Comparison of ENCODE assay signal across 1 cellular context in the genomic region with DNA sequence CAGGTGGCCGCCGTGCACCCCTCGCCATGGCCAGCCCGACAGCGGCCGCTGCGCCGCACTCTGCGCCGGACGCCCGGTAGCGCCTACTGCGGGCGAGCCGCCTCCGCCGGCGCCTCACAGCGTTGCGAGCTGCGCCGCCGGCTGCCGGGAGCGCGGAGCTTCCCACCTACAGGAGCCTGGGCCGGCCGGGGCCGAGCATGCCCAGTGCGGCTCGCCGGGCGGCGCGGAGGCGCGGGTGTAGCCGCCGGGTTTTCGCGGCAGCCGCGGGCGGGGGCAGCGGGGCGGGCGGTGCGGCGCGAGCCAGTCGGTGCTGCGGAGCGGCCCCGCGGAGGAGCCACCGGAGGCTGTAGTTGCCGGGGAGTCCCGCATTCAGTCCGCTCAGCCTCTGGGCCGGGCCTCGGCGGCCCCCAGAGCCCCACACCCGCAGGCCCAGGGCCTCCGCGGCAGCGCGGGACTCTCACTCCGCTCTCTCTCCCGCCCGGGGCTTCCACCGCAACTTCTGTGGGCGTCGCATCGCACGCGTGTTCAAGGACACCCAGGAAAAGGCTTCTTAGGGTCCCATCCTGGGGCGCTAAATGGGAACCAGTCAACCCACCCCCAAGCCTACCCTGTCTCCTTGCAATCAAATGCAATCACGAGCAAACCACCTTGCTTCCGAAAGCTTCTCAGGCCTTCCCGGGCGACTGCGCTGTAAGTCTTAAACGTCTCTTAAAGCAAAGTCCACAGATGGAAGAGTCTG.
A peak's percentile ranks its signal among the peaks of the same experiment; 100 is the strongest.
TF ChIP-seq lines count a peak whose summit lies in the region.

MFAP3L (minus strand) TSS at position 143 of the 739 bp plus-strand sequence. CDS start 20,518 bp downstream, outside the sequence.

TF ChIP-seq in GM23338, 12 proteins besides CTCF, POLR2A, EP300 and RAD21 (continued from another document):
- TF ChIP-seq REST (IDR thresholded peaks at IDR 0.05; ENCODE audit: unreplicated experiment), result peak; percentile 3
- TF ChIP-seq EZH2phosphoT487 (IDR thresholded peaks at IDR 0.05; ENCODE audit: unreplicated experiment), result no peak
- peak; percentile 51; the same call in 1 of the 2 replicates for TF ChIP-seq POLR2AphosphoS5 (IDR thresholded peaks at IDR 0.05; ENCODE audit: low read depth)
- no peak for TF ChIP-seq ETS1 (IDR thresholded peaks at IDR 0.05)
- TF ChIP-seq ZNF114 (CRISPR knock-in tag; IDR thresholded peaks at IDR 0.05), result no peak
